18 cellular contexts compared by ENCODE assay signal in genomic region chr14:85867450-85867849, GRCh38.
A peak's percentile ranks its signal among the peaks of the same experiment; 100 is the strongest.
DNase-seq lines count a peak whose midpoint lies in the region; ATAC-seq, FAIRE-seq and TF ChIP-seq lines count a peak whose summit lies in the region.
"Had no signal": no experiment of that assay in that cellular context is flagged by ENCODE, and none has a peak within 500 bp of the region (broad histone marks: within the 10 kb centered on the region; RNA-seq: fewer than 3 reads in every experiment).

No MANE protein-coding gene starts in this region.

- H3K9me3 Mint-ChIP-seq in stimulated activated effector memory CD8-positive, alpha-beta T cell treated with anti-CD3 and anti-CD28 coated beads, Interleukin-12 subunit alpha, Interleukin-12 subunit beta, amount 100 ng/mL, for 72 hours, result no peaks in the 10 kb centered on the region
- H3K9me3 Mint-ChIP-seq: nephron had no signal

- DNase-seq in Daoy (ENCODE audit: low read depth) (peak; percentile 20), HuH-7.5 (ENCODE audit: low spot score) (peak; percentile 23), SW480 (ENCODE audit: low spot score) (peak; percentile 2), HepG2 (ENCODE audit: low spot score) (no peak), HPDE6-E6E7 (ENCODE audit: extremely low spot score) (no peak)
- no peak for DNase-seq in stimulated activated effector memory CD8-positive, alpha-beta T cell treated with anti-CD3 and anti-CD28 coated beads, Interleukin-12 subunit alpha, Interleukin-12 subunit beta, amount 100 ng/mL, for 72 hours (ENCODE audit: low spot score in 2 of 2)
- DNase-seq: activated gamma-delta T cell treated with Interleukin-2 at 50 U/mL for 16 hours; C1 segment of cervical spinal cord; dorsolateral prefrontal cortex; KG1; NCI-H2081; stimulated activated CD4-positive, alpha-beta T cell treated with anti-CD3 and anti-CD28 coated beads, Interleukin-1b, Interleukin-23, amount 100 ng/mL, for 48 hours had no signal

- intact Hi-C loops in HepG2 (cut with micrococcal nuclease; ENCODE audit: unreplicated experiment), result no loop called here

- H3K9me3 ChIP-seq in HepG2 (ENCODE audit: low read length), result peaks cover 75% of the 10 kb centered on the region
- H3K9me3 ChIP-seq: thoracic aorta had no signal

- no peak for FAIRE-seq in HepG2 (lab: Jason Lieb, UNC)
- FAIRE-seq: G401.6 had no signal

- no peaks in the 10 kb centered on the region for H3K36me3 ChIP-seq in HepG2 (replicated peaks in 1 of 2; ENCODE audit: control insufficient read depth in 1 of 2, insufficient read depth in 2 of 2, low read length in 2 of 2)
- H3K36me3 ChIP-seq: thoracic aorta had no signal

- no TSS peak for BruUV-seq in HepG2 (replicated peaks; lab: Mats Ljungman, UMichigan)

- no peaks in the 10 kb centered on the region for H3K27me3 ChIP-seq in HepG2 (ENCODE audit: control insufficient read depth in 1 of 2, insufficient read depth in 2 of 2, low read length in 2 of 2)
- H3K27me3 ChIP-seq: dorsolateral prefrontal cortex, hepatocyte had no signal

- 0 out of 2 replicates have a peak, but pooled peaks have one; percentile 8 for TF ChIP-seq CTCF in HepG2 (CRISPR knock-in tag; IDR thresholded peaks at IDR 0.05)

- no peak for TF ChIP-seq RAD21 in HepG2 (CRISPR knock-in tag; IDR thresholded peaks at IDR 0.05)

- in situ Hi-C loops in HepG2 (cut with HindIII; ENCODE audit: extremely low pct_ligation_motif_present, low pct_unique_long_range_greater_than_20kb), result no loop called here

- 5% methylated on average over 4 of the region's 4 CpGs for WGBS in HepG2 (ENCODE audit: low lambda C conversion rate)

- no peaks in the 10 kb centered on the region for H3K36me3 Mint-ChIP-seq in stimulated activated effector memory CD8-positive, alpha-beta T cell treated with anti-CD3 and anti-CD28 coated beads, Interleukin-12 subunit alpha, Interleukin-12 subunit beta, amount 100 ng/mL, for 72 hours

- POLR2A ChIA-PET in HepG2 (lab: Yijun Ruan, JAX), result no interaction called here

- H3K4me1 ChIP-seq in HepG2 (ENCODE audit: insufficient read depth, low read length), result no peaks in the 10 kb centered on the region

- no peaks in the 10 kb centered on the region for H4K20me1 ChIP-seq in HepG2 (ENCODE audit: insufficient read depth, low read length)

- H3K27ac ChIP-seq in HepG2 (ENCODE audit: extremely low read length, insufficient read depth, low read length), result no peak overlapping the region
- H3K27ac ChIP-seq: dorsolateral prefrontal cortex, hepatocyte, thoracic aorta had no signal

- no peak overlapping the region for H3K4me3 ChIP-seq in HepG2 (replicated peaks in 1 of 3; ENCODE audit: insufficient read depth in 1 of 3, low read depth in 2 of 3, low read length in 3 of 3)
- H3K4me3 ChIP-seq: dorsolateral prefrontal cortex, hepatocyte, lung, thoracic aorta had no signal

- H3K4me3 Mint-ChIP-seq in stimulated activated effector memory CD8-positive, alpha-beta T cell treated with anti-CD3 and anti-CD28 coated beads, Interleukin-12 subunit alpha, Interleukin-12 subunit beta, amount 100 ng/mL, for 72 hours, result no peak overlapping the region
- H3K4me3 Mint-ChIP-seq: nephron had no signal

- H3K79me2 ChIP-seq in HepG2 (ENCODE audit: insufficient read depth, low read length), result no peaks in the 10 kb centered on the region
- H3K79me2 ChIP-seq: hepatocyte had no signal

- H3K4me2 ChIP-seq in HepG2 (ENCODE audit: low read depth, low read length), result no peak overlapping the region
- H3K4me2 ChIP-seq: hepatocyte had no signal

- H2AFZ ChIP-seq in HepG2 (ENCODE audit: low read length), result no peak overlapping the region
- H2AFZ ChIP-seq: hepatocyte had no signal

- ATAC-seq in HepG2, result peak; percentile 36; the same call in 1 of the 3 replicates
- no peak for ATAC-seq in HG03565 (IDR thresholded peaks at IDR 0.05; ENCODE audit: unreplicated experiment)
- ATAC-seq in stimulated activated effector memory CD8-positive, alpha-beta T cell treated with anti-CD3 and anti-CD28 coated beads, Interleukin-12 subunit alpha, Interleukin-12 subunit beta, amount 100 ng/mL, for 72 hours, result no peak

- CTCF ChIA-PET in HepG2 (lab: Yijun Ruan, JAX; ENCODE audit: low intra/inter-chr PET ratio, low total read pairs), result no interaction called here

- TF ChIP-seq EP300 in HepG2 (IDR thresholded peaks at IDR 0.05; ENCODE audit: low read depth in 2 of 2, low read length in 2 of 2) (no peak), HepG2 (CRISPR knock-in tag; IDR thresholded peaks at IDR 0.05; ENCODE audit: borderline replicate concordance) (no peak)

- H3K9ac ChIP-seq in HepG2 (ENCODE audit: insufficient read depth, low read depth, low read length), result no peak overlapping the region

- H3K27ac Mint-ChIP-seq in stimulated activated effector memory CD8-positive, alpha-beta T cell treated with anti-CD3 and anti-CD28 coated beads, Interleukin-12 subunit alpha, Interleukin-12 subunit beta, amount 100 ng/mL, for 72 hours, result no peak overlapping the region
- H3K27ac Mint-ChIP-seq: nephron had no signal

- H3K4me1 Mint-ChIP-seq in stimulated activated effector memory CD8-positive, alpha-beta T cell treated with anti-CD3 and anti-CD28 coated beads, Interleukin-12 subunit alpha, Interleukin-12 subunit beta, amount 100 ng/mL, for 72 hours, result no peaks in the 10 kb centered on the region
- H3K4me1 Mint-ChIP-seq: nephron had no signal

- no peak for TF ChIP-seq POLR2A in HepG2 (IDR thresholded peaks at IDR 0.05; ENCODE audit: insufficient read depth in 1 of 2, low read depth in 2 of 2, low read length in 2 of 2)

TF ChIP-seq in HepG2, 621 proteins besides CTCF, POLR2A, EP300 and RAD21:
- TF ChIP-seq ZNF816 (CRISPR knock-in tag; IDR thresholded peaks at IDR 0.05; ENCODE audit: borderline replicate concordance) (no peak), ELF3 (CRISPR knock-in tag; IDR thresholded peaks at IDR 0.05) (no peak), ZNF326 (CRISPR knock-in tag; IDR thresholded peaks at IDR 0.05; ENCODE audit: borderline replicate concordance) (no peak), ZNF574 (CRISPR knock-in tag; IDR thresholded peaks at IDR 0.05) (no peak), ZNF501 (CRISPR knock-in tag; IDR thresholded peaks at IDR 0.05) (no peak), STAG1 (CRISPR knock-in tag; IDR thresholded peaks at IDR 0.05) (peak; percentile 15; the same call in 1 of the 2 replicates)
TF ChIP-seq in HepG2: peak in this region for 1.

Comparison
In these comparisons a context has a peak if more than half of its experiments do, and no peak if none do; other contexts are left out.
1. DNase-seq: peak in Daoy (single experiment), HuH-7.5 (single experiment) and SW480 (single experiment); none in HepG2 (single experiment), HPDE6-E6E7 (single experiment) and stimulated activated effector memory CD8-positive, alpha-beta T cell treated with anti-CD3 and anti-CD28 coated beads, Interleukin-12 subunit alpha, Interleukin-12 subunit beta, amount 100 ng/mL, for 72 hours (0 of 2).